In genomic region chr1:43315481-43315880, GRCh38 we compare ENCODE assay signal across 20 cellular contexts. TPM values are rescaled to one million over a fixed set of nuclear protein-coding genes. Genes with fewer than 3 reads are reported as not detected.
"Had no signal": no experiment of that assay in that cellular context is flagged by ENCODE, and none has a peak within 500 bp of the region (broad histone marks: within the 10 kb centered on the region; RNA-seq: fewer than 3 reads in every experiment).

No MANE protein-coding gene starts in this region.

- H3K27ac ChIP-seq: cardiac muscle cell, lower lobe of right lung, neural progenitor cell, pancreas, stomach, thyroid gland had no signal

- H3K4me3 ChIP-seq: cardiac muscle cell, lower lobe of right lung, neural progenitor cell, pancreas, smooth muscle cell, stomach, thyroid gland had no signal

- H3K27me3 ChIP-seq: cardiac muscle cell, neural progenitor cell, pancreas, stomach, thyroid gland had no signal

- ATAC-seq: activated CD4-positive, CD25-positive, alpha-beta regulatory T cell treated with anti-CD3 and anti-CD28 coated beads, Interleukin-2, amount 50 U/mL, for 24 hours; activated CD8-positive, alpha-beta memory T cell treated with anti-CD3 and anti-CD28 coated beads, Interleukin-2, amount 10 ng/mL, durations not matched to agents 7 days and 5 days; esophagus mucosa; lower lobe of right lung; pancreas; right cardiac atrium; T-cell had no signal

- DNase-seq: activated CD4-positive, alpha-beta T cell treated with anti-CD3 and anti-CD28 coated beads, Interleukin-2, amount 50 U/mL, for 4 hours; activated CD8-positive, alpha-beta memory T cell treated with anti-CD3 and anti-CD28 coated beads, Interleukin-2, amount 10 ng/mL, durations not matched to agents 7 days and 5 days; activated naive CD4-positive, alpha-beta T cell treated with anti-CD3 and anti-CD28 coated beads, Interleukin-2, amount 10 ng/mL, durations not matched to agents 7 days and 5 days; activated T-cell treated with anti-CD3 and anti-CD28 coated beads, Interleukin-2, amount 50 U/mL, for 1 hour; lower lobe of right lung; right cardiac atrium; SK-N-SH; stomach; T-cell; T1000; thyroid gland had no signal

- H3K36me3 ChIP-seq: cardiac muscle cell, neural progenitor cell, pancreas had no signal

- H3K9me3 ChIP-seq: lower lobe of right lung, pancreas, SK-N-SH, stomach, thyroid gland had no signal

- H3K4me1 ChIP-seq: lower lobe of right lung, neural progenitor cell, pancreas, stomach had no signal

RNA-seq across cellular contexts. Expression of gene MPL, which starts 22.1 kb away (rescaled TPM):
- total RNA-seq: activated CD8-positive, alpha-beta memory T cell treated with anti-CD3 and anti-CD28 coated beads, Interleukin-2, amount 10 ng/mL, durations not matched to agents 7 days and 5 days; cardiac muscle cell; glomerular endothelial cell; mesothelial cell of epicardium; smooth muscle cell; stomach; urinary bladder had no signal

RNA-seq across cellular contexts. Expression of gene C1orf210, which starts 30.1 kb away (rescaled TPM):
- total RNA-seq: activated CD8-positive, alpha-beta memory T cell treated with anti-CD3 and anti-CD28 coated beads, Interleukin-2, amount 10 ng/mL, durations not matched to agents 7 days and 5 days; glomerular endothelial cell; right cardiac atrium had no signal

RNA-seq across cellular contexts. Expression of gene TMEM125, which starts 45.7 kb away (rescaled TPM):
- total RNA-seq: activated CD8-positive, alpha-beta memory T cell treated with anti-CD3 and anti-CD28 coated beads, Interleukin-2, amount 10 ng/mL, durations not matched to agents 7 days and 5 days; glomerular endothelial cell had no signal
